Comparison of ENCODE assay signal across 8 cellular contexts in genomic region chr17:58417300-58418092, GRCh38. TPM values are rescaled to one million over a fixed set of nuclear protein-coding genes. Genes with fewer than 3 reads are reported as not detected.
A peak's percentile ranks its signal among the peaks of the same experiment; 100 is the strongest.
DNase-seq lines count a peak whose midpoint lies in the region; ATAC-seq and TF ChIP-seq lines count a peak whose summit lies in the region.

RNF43 (minus strand) TSS chr17:58417534; CDS start chr17:58415577, 1,957 bp downstream.

- H3K9me3 Mint-ChIP-seq in natural killer cell, result no peaks in the 10 kb centered on the region
- no peaks in the 10 kb centered on the region for H3K9me3 Mint-ChIP-seq in stimulated activated naive B cell treated with anti-CD40 and anti-IgM and Interleukin-4, amounts not matched to agents 10 μg/mL and 1 μg/mL and 100 μg/mL, for 72 hours

- no peaks in the 10 kb centered on the region for H3K27me3 Mint-ChIP-seq in natural killer cell (ENCODE audit: low read depth in 2 of 2)
- H3K27me3 Mint-ChIP-seq in stimulated activated naive B cell treated with anti-CD40 and anti-IgM and Interleukin-4, amounts not matched to agents 10 μg/mL and 1 μg/mL and 100 μg/mL, for 72 hours, result no peaks in the 10 kb centered on the region

- peaks cover 13 to 15% of the 10 kb centered on the region in 2 donors for H3K4me1 Mint-ChIP-seq in natural killer cell
- peaks cover 9 to 11% of the 10 kb centered on the region in 2 donors for H3K4me1 Mint-ChIP-seq in stimulated activated naive B cell treated with anti-CD40 and anti-IgM and Interleukin-4, amounts not matched to agents 10 μg/mL and 1 μg/mL and 100 μg/mL, for 72 hours

- no peaks in the 10 kb centered on the region for H3K9me3 ChIP-seq in Peyer's patch

- peak within 1 kb of the TSS; percentile 47 to 83 (median 62) for H3K27ac ChIP-seq in Peyer's patch

- peak within 1 kb of the TSS; percentile 72 to 84 for H3K27ac Mint-ChIP-seq in natural killer cell
- H3K27ac Mint-ChIP-seq in stimulated activated naive B cell treated with anti-CD40 and anti-IgM and Interleukin-4, amounts not matched to agents 10 μg/mL and 1 μg/mL and 100 μg/mL, for 72 hours, result peak within 1 kb of the TSS; percentile 11

- no peaks in the 10 kb centered on the region for H3K36me3 ChIP-seq in Peyer's patch

- peak within 1 kb of the TSS in 3 of 4 donors; percentile 25 to 52 (median 47) for H3K4me3 ChIP-seq in Peyer's patch
- no peak within 1 kb of the TSS for H3K4me3 ChIP-seq in fibroblast of mammary gland (ENCODE audit: control insufficient read depth, low read depth, low read length)

- peaks cover 0 to 7% (median 0%) of the 10 kb centered on the region in 4 donors for H3K4me1 ChIP-seq in Peyer's patch

- no peaks in the 10 kb centered on the region for H3K27me3 ChIP-seq in Peyer's patch

- ATAC-seq in GM21786 (IDR thresholded peaks at IDR 0.05; ENCODE audit: unreplicated experiment), result peak; percentile 97
- ATAC-seq in natural killer cell, result peak; percentile 100
- ATAC-seq in stimulated activated naive B cell treated with anti-CD40 and anti-IgM and Interleukin-4, amounts not matched to agents 10 μg/mL and 1 μg/mL and 100 μg/mL, for 72 hours (replicated peaks), result peak; percentile 99 to 100

- intact Hi-C loops in natural killer cell (cut with micrococcal nuclease), result loop anchor here (1.0 kb wide), 3 partner anchors 100 to 140 kb away; no protein-coding TSS in a partner anchor

- H3K36me3 Mint-ChIP-seq in natural killer cell, result no peaks in the 10 kb centered on the region
- peaks cover 0 to 2% of the 10 kb centered on the region in 2 donors for H3K36me3 Mint-ChIP-seq in stimulated activated naive B cell treated with anti-CD40 and anti-IgM and Interleukin-4, amounts not matched to agents 10 μg/mL and 1 μg/mL and 100 μg/mL, for 72 hours

- peak; percentile 96 for DNase-seq in Daoy (ENCODE audit: low read depth)
- peak; percentile 35 for DNase-seq in KG1 (lab: John Stamatoyannopoulos, UW)
- peak; percentile 93 to 98 (median 94) for DNase-seq in Peyer's patch
- DNase-seq in activated T-helper 1 cell treated with Interleukin-2 at 50 U/mL for 16 hours (ENCODE audit: low read depth), result peak; percentile 71
- peak; percentile 74 for DNase-seq in fibroblast of mammary gland (ENCODE audit: low read depth)
- peak; percentile 70 for DNase-seq in natural killer cell
- DNase-seq in stimulated activated naive B cell treated with anti-CD40 and anti-IgM and Interleukin-4, amounts not matched to agents 10 μg/mL and 1 μg/mL and 100 μg/mL, for 72 hours, result peak; percentile 82

- TF ChIP-seq POLR2A in Peyer's patch (IDR thresholded peaks at IDR 0.05), result peak; percentile 96 to 97

- peak; percentile 48 to 98 (median 86) for TF ChIP-seq CTCF in Peyer's patch (IDR thresholded peaks at IDR 0.05)
- peak; percentile 92 for TF ChIP-seq CTCF in fibroblast of mammary gland (conservative IDR thresholded peaks at IDR 0.05; ENCODE audit: control insufficient read depth, insufficient read depth, low read depth, low read length)
- peak; percentile 72 for TF ChIP-seq CTCF in natural killer cell (IDR thresholded peaks at IDR 0.05)

- no peak within 1 kb of the TSS for H3K4me3 Mint-ChIP-seq in natural killer cell
- peak within 1 kb of the TSS; percentile 7 to 11 for H3K4me3 Mint-ChIP-seq in stimulated activated naive B cell treated with anti-CD40 and anti-IgM and Interleukin-4, amounts not matched to agents 10 μg/mL and 1 μg/mL and 100 μg/mL, for 72 hours

RNA-seq across cellular contexts. Expression of gene RNF43, which starts in this region (rescaled TPM):
- total RNA-seq in Daoy (2014; rRNA removed; shearing (Covaris generic)), result 0.57 and 1.5 TPM in 2 replicates
- total RNA-seq in Peyer's patch, result 100 to 1,000 TPM in 2 of 4 donors, 10 to 100 TPM in 2; 46.9 to 104 (median 85.4) TPM
- 1 to 10 TPM in 2 of 3 donors, under 1 TPM in 1; 0.95 to 1.1 (median 1.0) TPM for total RNA-seq in natural killer cell

Comparison
In these comparisons a context has a peak if more than half of its experiments do, and no peak if none do; other contexts are left out.
1. RNA of gene RNF43 (total RNA-seq): 46.9 to 104 TPM in Peyer's patch; 0.57 to 1.5 TPM in Daoy and 0.95 to 1.1 TPM in natural killer cell; every median in the first group is over 10 times any median in the second.
2. DNase-seq: peak in every context shown above with its lines; median percentile 96 in Daoy; 94 in Peyer's patch; 82 in stimulated activated naive B cell treated with anti-CD40 and anti-IgM and Interleukin-4, amounts not matched to agents 10 μg/mL and 1 μg/mL and 100 μg/mL, for 72 hours; 74 in fibroblast of mammary gland; 71 in activated T-helper 1 cell treated with Interleukin-2 at 50 U/mL for 16 hours; 70 in natural killer cell; 35 in KG1.
3. Peak in every context shown above with its lines, with median percentiles within 50 percentile points of each other: ATAC-seq and CTCF ChIP-seq.